Comparison of ENCODE assay signal across 10 cellular contexts in genomic region chr2:191206613-191207471, GRCh38. TPM values are rescaled to one million over a fixed set of nuclear protein-coding genes. Genes with fewer than 3 reads are reported as not detected.
DNase-seq lines count a peak whose midpoint lies in the region; ATAC-seq lines count a peak whose summit lies in the region.
"Had no signal": no experiment of that assay in that cellular context is flagged by ENCODE, and none has a peak within 500 bp of the region (broad histone marks: within the 10 kb centered on the region; RNA-seq: fewer than 3 reads in every experiment).

No MANE protein-coding gene starts in this region.

- peak overlapping the region; percentile 77 for H3K4me3 Mint-ChIP-seq in stimulated activated effector memory CD8-positive, alpha-beta T cell treated with anti-CD3 and anti-CD28 coated beads, Interleukin-12 subunit alpha, Interleukin-12 subunit beta, amount 100 ng/mL, for 72 hours

- no peak overlapping the region for H2BK5ac ChIP-seq in trophoblast cell (ENCODE audit: low read depth, low read length, poor library complexity)

- peaks cover 12% of the 10 kb centered on the region for H3K36me3 Mint-ChIP-seq in stimulated activated effector memory CD8-positive, alpha-beta T cell treated with anti-CD3 and anti-CD28 coated beads, Interleukin-12 subunit alpha, Interleukin-12 subunit beta, amount 100 ng/mL, for 72 hours

- no peak overlapping the region for H2BK120ac ChIP-seq in trophoblast cell (ENCODE audit: insufficient read depth, low read length, poor library complexity)

- no peak overlapping the region for H3K4me2 ChIP-seq in trophoblast cell (ENCODE audit: low read length)
- H3K4me2 ChIP-seq: hepatocyte had no signal

- H2AK5ac ChIP-seq in trophoblast cell (ENCODE audit: low read length), result no peak overlapping the region

- H3K36me3 ChIP-seq in trophoblast cell (ENCODE audit: control insufficient read depth in 1 of 2, insufficient read depth in 2 of 2, low read length in 2 of 2), result no peaks in the 10 kb centered on the region

- no peak overlapping the region for H4K8ac ChIP-seq in trophoblast cell (ENCODE audit: low read depth, low read length)

- no peak overlapping the region for H4K91ac ChIP-seq in trophoblast cell (ENCODE audit: low read depth, low read length)

- H3K9me3 Mint-ChIP-seq in stimulated activated effector memory CD8-positive, alpha-beta T cell treated with anti-CD3 and anti-CD28 coated beads, Interleukin-12 subunit alpha, Interleukin-12 subunit beta, amount 100 ng/mL, for 72 hours, result peaks cover 6% of the 10 kb centered on the region

- no peak overlapping the region for H3K18ac ChIP-seq in trophoblast cell (ENCODE audit: low read length)

- no peaks in the 10 kb centered on the region for H3K27me3 ChIP-seq in trophoblast cell (ENCODE audit: insufficient read depth, low read length)
- H3K27me3 ChIP-seq: hepatocyte had no signal

- no CpG with 5 or more reads among the region's 13 CpGs for WGBS in trophoblast cell (ENCODE audit: extremely low coverage, insufficient coverage, insufficient read length)

- H3K4ac ChIP-seq in trophoblast cell (ENCODE audit: low read depth, low read length), result no peak overlapping the region

- peaks cover 39% of the 10 kb centered on the region for H3K4me1 Mint-ChIP-seq in stimulated activated effector memory CD8-positive, alpha-beta T cell treated with anti-CD3 and anti-CD28 coated beads, Interleukin-12 subunit alpha, Interleukin-12 subunit beta, amount 100 ng/mL, for 72 hours

- H3K9me3 ChIP-seq in trophoblast cell (ENCODE audit: insufficient read depth, low read depth, low read length), result peaks cover 2% of the 10 kb centered on the region

- H3K79me2 ChIP-seq in trophoblast cell (ENCODE audit: control insufficient read depth, insufficient read depth, low read length, poor library complexity), result no peaks in the 10 kb centered on the region
- H3K79me2 ChIP-seq: hepatocyte had no signal

- H2BK12ac ChIP-seq in trophoblast cell (ENCODE audit: low read length), result no peak overlapping the region

- no peak overlapping the region for H3K4me3 ChIP-seq in trophoblast cell (ENCODE audit: low read depth, low read length)
- H3K4me3 ChIP-seq: hepatocyte had no signal

- no peak overlapping the region for H4K12ac ChIP-seq in trophoblast cell (ENCODE audit: low read depth, low read length)

- no peak overlapping the region for H3K9ac ChIP-seq in trophoblast cell (ENCODE audit: low read length)

- H3K27ac Mint-ChIP-seq in stimulated activated effector memory CD8-positive, alpha-beta T cell treated with anti-CD3 and anti-CD28 coated beads, Interleukin-12 subunit alpha, Interleukin-12 subunit beta, amount 100 ng/mL, for 72 hours, result peak overlapping the region; percentile 95

- H3K79me1 ChIP-seq in trophoblast cell (ENCODE audit: low read length), result no peaks in the 10 kb centered on the region

- ATAC-seq in esophagus mucosa (peak; percentile 34), HG02981 (IDR thresholded peaks at IDR 0.05; ENCODE audit: unreplicated experiment) (no peak)
- peak; percentile 99 for ATAC-seq in stimulated activated effector memory CD8-positive, alpha-beta T cell treated with anti-CD3 and anti-CD28 coated beads, Interleukin-12 subunit alpha, Interleukin-12 subunit beta, amount 100 ng/mL, for 72 hours

- peaks cover 2 to 3% of the 10 kb centered on the region in 2 experiments for H3K4me1 ChIP-seq in trophoblast cell (ENCODE audit: control insufficient read depth in 1 of 2, insufficient read depth in 2 of 2, low read length in 2 of 2)

- H3K27ac ChIP-seq in trophoblast cell (ENCODE audit: low read depth, low read length), result no peak overlapping the region
- H3K27ac ChIP-seq: hepatocyte had no signal

- no peak overlapping the region for H3K23ac ChIP-seq in trophoblast cell (ENCODE audit: low read length)

- no peak overlapping the region for H2AFZ ChIP-seq in trophoblast cell (ENCODE audit: insufficient read depth, low read length, poor library complexity)
- H2AFZ ChIP-seq: hepatocyte had no signal

- peak; percentile 21 for DNase-seq in activated naive CD4-positive, alpha-beta T cell treated with Interleukin-2 at 50 U/mL for 16 hours
- no peak for DNase-seq in activated naive CD4-positive, alpha-beta T cell treated with anti-CD3 and anti-CD28 coated beads, Interleukin-2, amount 50 U/mL, for 16 hours
- DNase-seq in activated CD8-positive, alpha-beta memory T cell treated with anti-CD3 and anti-CD28 coated beads for 24 hours, result peak; percentile 73
- DNase-seq in stimulated activated effector memory CD8-positive, alpha-beta T cell treated with anti-CD3 and anti-CD28 coated beads, Interleukin-12 subunit alpha, Interleukin-12 subunit beta, amount 100 ng/mL, for 72 hours (ENCODE audit: low spot score in 2 of 2), result peak; percentile 28 to 78
- DNase-seq in trophoblast cell (no peak), anterior cingulate cortex (lab: John Stamatoyannopoulos, UW) (no peak)
- DNase-seq: SHP77 treated with DMSO at 0.1 percent for 48 hours had no signal

- H3K14ac ChIP-seq in trophoblast cell (ENCODE audit: low read length), result no peak overlapping the region

RNA-seq across cellular contexts. Expression of gene MYO1B, which starts 38.4 kb away (rescaled TPM):
- total RNA-seq in esophagus mucosa, result 65.2 TPM
- 40.2 and 40.9 TPM in 2 replicates for polyA plus RNA-seq in trophoblast cell (2013)

RNA-seq across cellular contexts. Expression of gene STAT4, which starts 56.0 kb away (rescaled TPM):
- 0.88 TPM for total RNA-seq in esophagus mucosa
- 0.21 and 0.35 TPM in 2 replicates for polyA plus RNA-seq in trophoblast cell (2013)

Comparison
In these comparisons a context has a peak if more than half of its experiments do, and no peak if none do; other contexts are left out.
1. DNase-seq: peak in activated naive CD4-positive, alpha-beta T cell treated with Interleukin-2 at 50 U/mL for 16 hours (single experiment), activated CD8-positive, alpha-beta memory T cell treated with anti-CD3 and anti-CD28 coated beads for 24 hours (single experiment) and stimulated activated effector memory CD8-positive, alpha-beta T cell treated with anti-CD3 and anti-CD28 coated beads, Interleukin-12 subunit alpha, Interleukin-12 subunit beta, amount 100 ng/mL, for 72 hours (2 of 2); none in activated naive CD4-positive, alpha-beta T cell treated with anti-CD3 and anti-CD28 coated beads, Interleukin-2, amount 50 U/mL, for 16 hours (single experiment), trophoblast cell (0 of 2) and anterior cingulate cortex (0 of 58).